Comparison of ENCODE assay signal across 8 cellular contexts in genomic region chr1:18926315-18927081, GRCh38. TPM values are rescaled to one million over a fixed set of nuclear protein-coding genes. Genes with fewer than 3 reads are reported as not detected.
DNase-seq lines count a peak whose midpoint lies in the region; ATAC-seq and TF ChIP-seq lines count a peak whose summit lies in the region.

No MANE protein-coding gene starts in this region.

- peak overlapping the region; percentile 92 for H3K4me3 Mint-ChIP-seq in T-helper 17 cell

- H3K27ac Mint-ChIP-seq in T-helper 17 cell = peak overlapping the region; percentile 93

- DNase-seq in T-helper 17 cell = peak; percentile 57 to 76 (median 60)
- peak; percentile 91 for DNase-seq in amniotic stem cell (lab: John Stamatoyannopoulos, UW)
- DNase-seq in kidney tubule cell (ENCODE audit: low spot score) = peak; percentile 98
- DNase-seq in stimulated activated CD8-positive, alpha-beta memory T cell treated with anti-CD3 and anti-CD28 coated beads, Interleukin-12 subunit alpha, Interleukin-12 subunit beta, amount 100 ng/mL, for 24 hours (ENCODE audit: extremely low read depth) = peak; percentile 71
- no peak for DNase-seq in NCI-H146 (lab: John Stamatoyannopoulos, UW)
- no peak for DNase-seq in pons (ENCODE audit: low spot score)

- no peaks in the 10 kb centered on the region for H3K9me3 ChIP-seq in T-helper 17 cell (ENCODE audit: control insufficient read depth, low read length, poor library complexity, severe bottlenecking)

- ATAC-seq in HG03460 (IDR thresholded peaks at IDR 0.05; ENCODE audit: unreplicated experiment) = peak; percentile 54
- ATAC-seq in T-helper 17 cell = peak; percentile 78

- H3K4me1 Mint-ChIP-seq in T-helper 17 cell = peaks cover 59% of the 10 kb centered on the region

- no peaks in the 10 kb centered on the region for H3K27me3 Mint-ChIP-seq in T-helper 17 cell

- peaks cover 2% of the 10 kb centered on the region for H3K36me3 Mint-ChIP-seq in T-helper 17 cell (ENCODE audit: low read depth)

- peak; percentile 57 for TF ChIP-seq POLR2A in GM19099 (IDR thresholded peaks at IDR 0.05; ENCODE audit: extremely low read depth, insufficient read length, low read depth)

RNA-seq across cellular contexts. Expression of gene ALDH4A1, which starts 24.1 kb away (rescaled TPM):
- 1 to 10 TPM; 1.1 to 1.2 TPM for total RNA-seq in T-helper 17 cell

RNA-seq across cellular contexts. Expression of gene IFFO2, which starts 30.0 kb away (rescaled TPM):
- 100 to 1,000 TPM in 1 of 2 donors, 10 to 100 TPM in 1; 99.8 to 119 TPM for total RNA-seq in T-helper 17 cell

Comparison
In these comparisons a context has a peak if more than half of its experiments do, and no peak if none do; other contexts are left out.
1. DNase-seq: peak in T-helper 17 cell (3 of 3), amniotic stem cell (single experiment), kidney tubule cell (single experiment) and stimulated activated CD8-positive, alpha-beta memory T cell treated with anti-CD3 and anti-CD28 coated beads, Interleukin-12 subunit alpha, Interleukin-12 subunit beta, amount 100 ng/mL, for 24 hours (single experiment); none in NCI-H146 (single experiment) and pons (single experiment).